ENCODE assay signal across 1 cellular context in the genomic region with DNA sequence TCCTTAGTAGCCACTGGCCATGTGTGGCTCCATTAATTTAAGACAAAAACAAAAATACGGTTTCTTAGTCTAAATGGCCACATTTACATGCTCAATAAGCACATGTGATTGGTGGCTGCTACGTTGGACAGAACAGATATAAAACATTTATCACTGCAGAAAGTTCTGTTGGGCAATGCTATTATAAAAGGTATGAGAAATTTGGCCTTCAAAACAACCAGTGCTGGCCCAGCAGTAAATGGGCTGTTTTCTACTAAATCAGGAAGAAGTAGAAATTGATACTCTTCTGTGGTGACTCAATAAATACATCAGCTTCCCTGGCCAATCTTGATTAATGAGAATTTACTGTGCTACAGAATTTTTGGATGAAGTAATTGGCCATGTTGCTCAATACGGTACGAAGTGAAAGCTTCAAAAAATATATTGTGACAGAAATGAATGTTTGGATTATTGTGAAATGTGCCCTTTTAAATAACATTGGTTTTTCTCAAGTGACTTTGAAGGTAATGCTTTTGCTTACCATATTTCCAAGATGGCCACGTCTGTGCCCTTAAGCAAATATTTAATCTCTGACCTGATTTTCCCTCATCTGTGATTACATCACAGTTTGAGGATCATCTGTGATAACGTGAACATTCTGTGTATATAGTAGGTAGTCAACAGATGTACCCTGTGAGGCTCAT.
TF ChIP-seq lines count a peak whose summit lies in the region.

No MANE protein-coding gene starts in this region.

TF ChIP-seq in endothelial cell of umbilical vein, 7 proteins besides CTCF, POLR2A, EP300 and RAD21 (continued from another document):
- TF ChIP-seq FOS (IDR thresholded peaks at IDR 0.05; ENCODE audit: borderline replicate concordance, insufficient read depth, low read length) = no peak
- no peak for TF ChIP-seq POLR2AphosphoS5 (IDR thresholded peaks at IDR 0.05; ENCODE audit: insufficient read depth, low read depth, low read length)
- TF ChIP-seq, protein P1, sequence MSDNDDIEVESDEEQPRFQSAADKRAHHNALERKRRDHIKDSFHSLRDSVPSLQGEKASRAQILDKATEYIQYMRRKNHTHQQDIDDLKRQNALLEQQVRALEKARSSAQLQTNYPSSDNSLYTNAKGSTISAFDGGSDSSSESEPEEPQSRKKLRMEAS (IDR thresholded peaks at IDR 0.05; ENCODE audit: insufficient read depth, insufficient read length) = no peak
- TF ChIP-seq MYC (IDR thresholded peaks at IDR 0.05; ENCODE audit: low read depth, low read length) = no peak
- no peak for TF ChIP-seq EZH2 (IDR thresholded peaks at IDR 0.05; ENCODE audit: borderline replicate concordance, low read depth, low read length, severe bottlenecking)
- TF ChIP-seq JUN (IDR thresholded peaks at IDR 0.05; ENCODE audit: borderline replicate concordance, insufficient read depth, insufficient read length, low read depth) = no peak
